ENCODE assay signal across 8 cellular contexts in the genomic region with DNA sequence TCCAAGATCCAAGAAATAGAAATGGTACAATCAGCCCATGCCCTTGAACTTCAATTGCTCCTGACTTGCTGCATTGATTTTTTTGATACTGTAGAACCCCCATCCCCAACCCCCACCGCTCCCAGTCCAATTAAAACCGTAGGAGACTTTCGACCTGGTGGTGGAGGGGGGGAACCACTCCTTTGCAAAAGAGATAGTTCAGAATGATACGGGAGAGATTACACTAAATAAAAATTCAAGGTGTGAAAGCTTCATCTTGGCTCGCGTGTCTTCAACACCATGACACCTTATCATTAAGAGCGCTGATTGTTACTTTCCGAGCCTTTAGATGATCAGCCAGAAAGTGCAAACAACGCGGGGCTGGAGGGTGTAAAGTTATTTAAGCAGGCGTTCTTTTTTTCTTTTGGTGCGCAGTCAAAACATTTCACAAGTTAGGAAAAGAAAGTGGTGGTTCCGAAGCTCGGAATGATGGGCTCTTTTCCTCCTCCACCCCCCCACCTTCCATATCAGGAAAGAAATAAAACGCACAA. TPM values are rescaled to one million over a fixed set of nuclear protein-coding genes. Genes with fewer than 3 reads are reported as not detected.
DNase-seq lines count a peak whose midpoint lies in the region; ATAC-seq and TF ChIP-seq lines count a peak whose summit lies in the region.
"Had no signal": no experiment of that assay in that cellular context is flagged by ENCODE, and none has a peak within 500 bp of the region (broad histone marks: within the 10 kb centered on the region; RNA-seq: fewer than 3 reads in every experiment).

No MANE protein-coding gene starts in this region.

- no peaks in the 10 kb centered on the region for H3K9me3 Mint-ChIP-seq in HFFc6
- H3K9me3 Mint-ChIP-seq in activated T-helper 17 cell treated with anti-CD3 and anti-CD28 coated beads, Interleukin-2, amount 50 U/mL, for 72 hours = peaks cover 5% of the 10 kb centered on the region
- peaks cover 2 to 35% (median 11%) of the 10 kb centered on the region in 6 donors for H3K9me3 Mint-ChIP-seq in immature natural killer cell

- TF ChIP-seq CTCF in HFFc6 (IDR thresholded peaks at IDR 0.05) = no peak

- H3K27me3 Mint-ChIP-seq in HFFc6 (ENCODE audit: insufficient read depth) (peaks cover 24% of the 10 kb centered on the region), immature natural killer cell (ENCODE audit: low read depth in 3 of 3) (peaks cover 33 to 58% (median 42%) of the 10 kb centered on the region in 3 donors)
- peaks cover 55% of the 10 kb centered on the region for H3K27me3 Mint-ChIP-seq in activated T-helper 17 cell treated with anti-CD3 and anti-CD28 coated beads, Interleukin-2, amount 50 U/mL, for 72 hours

- H3K36me3 Mint-ChIP-seq in HFFc6 (ENCODE audit: low read depth) = no peaks in the 10 kb centered on the region
- peaks cover 9% of the 10 kb centered on the region for H3K36me3 Mint-ChIP-seq in activated T-helper 17 cell treated with anti-CD3 and anti-CD28 coated beads, Interleukin-2, amount 50 U/mL, for 72 hours (ENCODE audit: low read depth)
- peaks cover 0 to 10% (median 4%) of the 10 kb centered on the region in 3 donors for H3K36me3 Mint-ChIP-seq in immature natural killer cell

- H3K27ac ChIP-seq in skin epidermis = peak overlapping the region in 14 of 21 experiments; percentile 14 to 91 (median 86)

- H3K4me3 Mint-ChIP-seq in HFFc6 (peak overlapping the region; percentile 94), immature natural killer cell (peak overlapping the region; percentile 52 to 72 (median 67))
- H3K4me3 Mint-ChIP-seq in activated T-helper 17 cell treated with anti-CD3 and anti-CD28 coated beads, Interleukin-2, amount 50 U/mL, for 72 hours = peak overlapping the region; percentile 32

- H3K4me3 ChIP-seq in skin epidermis = peak overlapping the region; percentile 52 to 72 (median 61)

- H3K4me1 Mint-ChIP-seq in HFFc6 (ENCODE audit: low read depth) = peaks cover 41% of the 10 kb centered on the region
- H3K4me1 Mint-ChIP-seq in activated T-helper 17 cell treated with anti-CD3 and anti-CD28 coated beads, Interleukin-2, amount 50 U/mL, for 72 hours = no peaks in the 10 kb centered on the region
- H3K4me1 Mint-ChIP-seq in immature natural killer cell = peaks cover 45 to 66% of the 10 kb centered on the region in 2 donors

- peak overlapping the region; percentile 17 for H3K27ac Mint-ChIP-seq in HFFc6
- H3K27ac Mint-ChIP-seq in activated T-helper 17 cell treated with anti-CD3 and anti-CD28 coated beads, Interleukin-2, amount 50 U/mL, for 72 hours = no peak overlapping the region
- no peak overlapping the region for H3K27ac Mint-ChIP-seq in immature natural killer cell

- DNase-seq in HFFc6 (no peak), immature natural killer cell (no peak), DMS153 (lab: John Stamatoyannopoulos, UW) (no peak)
- DNase-seq: NCI-H1436 treated with DMSO at 0.1 percent for 48 hours had no signal

- ATAC-seq in activated T-helper 17 cell treated with anti-CD3 and anti-CD28 coated beads, Interleukin-2, amount 50 U/mL, for 72 hours (replicated peaks) = no peak
- ATAC-seq in GM19324 (IDR thresholded peaks at IDR 0.05; ENCODE audit: low FRiP score, unreplicated experiment) (no peak), HG02852 (IDR thresholded peaks at IDR 0.05; ENCODE audit: unreplicated experiment) (no peak)

RNA-seq across cellular contexts. Expression of a gene that starts 1.3 kb away (rescaled TPM):
- total RNA-seq in HFFc6 (2021; fragmentation: NEBNext Ultra II Directional; extraction: Animal tissue kit (Norgen Biotek cat#: 25700)) = 10 to 100 TPM; 10.1 to 18.9 (median 15.6) TPM
- 1 to 10 TPM in 1 of 2 donors, under 1 TPM in 1; 0.67 to 2.6 TPM for total RNA-seq in activated T-helper 17 cell treated with anti-CD3 and anti-CD28 coated beads, Interleukin-2, amount 50 U/mL, for 72 hours
- under 1 TPM in 1 of 3 donors, not detected in 2; 0.94 TPM for polyA plus RNA-seq in immature natural killer cell

Comparison
In these comparisons a context has a peak if more than half of its experiments do, and no peak if none do; other contexts are left out.
1. H3K4me3 Mint-ChIP-seq: peak in every context shown above with its lines; median percentile 94 in HFFc6; 67 in immature natural killer cell; 32 in activated T-helper 17 cell treated with anti-CD3 and anti-CD28 coated beads, Interleukin-2, amount 50 U/mL, for 72 hours.